14 cellular contexts compared by ENCODE assay signal in genomic region chr17:65558311-65558682, GRCh38. TPM values are rescaled to one million over a fixed set of nuclear protein-coding genes. Genes with fewer than 3 reads are reported as not detected.
DNase-seq lines count a peak whose midpoint lies in the region; TF ChIP-seq lines count a peak whose summit lies in the region.
"Had no signal": no experiment of that assay in that cellular context is flagged by ENCODE, and none has a peak within 500 bp of the region (broad histone marks: within the 10 kb centered on the region; RNA-seq: fewer than 3 reads in every experiment).

No MANE protein-coding gene starts in this region.

- no peaks in the 10 kb centered on the region for H3K9me3 Mint-ChIP-seq in CD8-positive, alpha-beta memory T cell
- H3K9me3 Mint-ChIP-seq in endothelial cell (ENCODE audit: unreplicated experiment) = no peaks in the 10 kb centered on the region
- H3K9me3 Mint-ChIP-seq: activated T-cell treated with anti-CD3 and anti-CD28 coated beads, Interleukin-2, amount 50 U/mL, for 4 hours had no signal

- peak overlapping the region; percentile 78 for H3K4me3 ChIP-seq in CD8-positive, alpha-beta memory T cell (ENCODE audit: low read length)
- H3K4me3 ChIP-seq in HUES64 (ENCODE audit: low read length) (peak overlapping the region; percentile 82), foreskin fibroblast (ENCODE audit: low read depth in 1 of 2, low read length in 2 of 2) (peak overlapping the region; percentile 63 to 76), ovary (peak overlapping the region; percentile 86)
- H3K4me3 ChIP-seq: SJSA1 had no signal

- CTCF ChIA-PET in CD8-positive, alpha-beta memory T cell (lab: Charles Lee) = interaction anchor here (1.0 to 1.4 kb wide), 3 partner anchors 14 to 327 kb away, joined by 3 to 4 read pairs (median 3); no protein-coding TSS in a partner anchor

- H3K27me3 ChIP-seq in CD8-positive, alpha-beta memory T cell (ENCODE audit: insufficient read depth, low read length, poor library complexity, severe bottlenecking) = no peaks in the 10 kb centered on the region
- H3K27me3 ChIP-seq in HUES64 (ENCODE audit: insufficient read depth, low read length) (no peaks in the 10 kb centered on the region), ovary (no peaks in the 10 kb centered on the region)
- H3K27me3 ChIP-seq: SJSA1 had no signal

- TF ChIP-seq POLR2A in ovary (IDR thresholded peaks at IDR 0.05) = no peak

- peak overlapping the region in 2 of 7 donors; percentile 92 for H3K4me3 Mint-ChIP-seq in CD8-positive, alpha-beta memory T cell
- H3K4me3 Mint-ChIP-seq in endothelial cell (ENCODE audit: unreplicated experiment) = no peak overlapping the region
- H3K4me3 Mint-ChIP-seq: activated T-cell treated with anti-CD3 and anti-CD28 coated beads, Interleukin-2, amount 50 U/mL, for 4 hours had no signal

- TF ChIP-seq CTCF in foreskin fibroblast (IDR thresholded peaks at IDR 0.05; ENCODE audit: low read depth, low read length) = no peak
- TF ChIP-seq CTCF in ovary (IDR thresholded peaks at IDR 0.05) = no peak
- TF ChIP-seq CTCF in endothelial cell (IDR thresholded peaks at IDR 0.05; ENCODE audit: unreplicated experiment) = no peak

- no peak for DNase-seq in CD8-positive, alpha-beta memory T cell
- DNase-seq in foreskin fibroblast (no peak), ovary (peak in 1 of 5 donors; percentile 38), endothelial cell (ENCODE audit: low spot score) (no peak), DMS 273 treated with DMSO at 0.1 percent for 48 hours (lab: John Stamatoyannopoulos, UW) (no peak), NCI-H2029 (lab: John Stamatoyannopoulos, UW) (no peak)
- DNase-seq in stimulated activated naive CD4-positive, alpha-beta T cell treated with Interleukin-2 at 50 U/mL for 16 hours (lab: John Stamatoyannopoulos, UW) = no peak
- DNase-seq: activated T-cell treated with anti-CD3 and anti-CD28 coated beads, Interleukin-2, amount 50 U/mL, for 4 hours; glutamatergic neuron; mammary epithelial cell; NCI-H2107; WERI-Rb-1 had no signal

- no peak overlapping the region for H3K9ac ChIP-seq in HUES64 (ENCODE audit: low read depth, low read length)

- peaks cover 11% of the 10 kb centered on the region for H3K4me1 ChIP-seq in CD8-positive, alpha-beta memory T cell (ENCODE audit: insufficient read depth, low read length)
- H3K4me1 ChIP-seq in HUES64 (ENCODE audit: insufficient read depth, low read length) = peaks cover 31% of the 10 kb centered on the region
- H3K4me1 ChIP-seq in ovary (ENCODE audit: insufficient read depth) = peaks cover 27% of the 10 kb centered on the region

- peaks cover 0 to 6% of the 10 kb centered on the region in 2 donors for H3K27me3 Mint-ChIP-seq in CD8-positive, alpha-beta memory T cell
- peaks cover 6% of the 10 kb centered on the region for H3K27me3 Mint-ChIP-seq in endothelial cell (ENCODE audit: unreplicated experiment)

- no peaks in the 10 kb centered on the region for H3K36me3 ChIP-seq in CD8-positive, alpha-beta memory T cell (ENCODE audit: insufficient read depth, low read length)
- H3K36me3 ChIP-seq in HUES64 (ENCODE audit: insufficient read depth, low read length) (peaks cover 26% of the 10 kb centered on the region), ovary (no peaks in the 10 kb centered on the region)

- H3K36me3 Mint-ChIP-seq in CD8-positive, alpha-beta memory T cell = peaks cover 0 to 5% (median 1%) of the 10 kb centered on the region in 3 donors
- peaks cover 7% of the 10 kb centered on the region for H3K36me3 Mint-ChIP-seq in endothelial cell (ENCODE audit: low read depth, unreplicated experiment)

- no peak overlapping the region for H3K27ac ChIP-seq in CD8-positive, alpha-beta memory T cell (ENCODE audit: low read depth, low read length)
- no peak overlapping the region for H3K27ac ChIP-seq in HUES64 (ENCODE audit: low read depth, low read length)
- no peak overlapping the region for H3K27ac ChIP-seq in ovary
- H3K27ac ChIP-seq: SJSA1, WERI-Rb-1 had no signal

- intact Hi-C loops in ovary (cut with DNase I) = loop anchor here in 2 of 4 donors (5.0 to 10.0 kb wide), 4 partner anchors 93 to 607 kb away; no protein-coding TSS in a partner anchor

- H3K4me1 Mint-ChIP-seq in CD8-positive, alpha-beta memory T cell = peaks cover 11 to 26% (median 24%) of the 10 kb centered on the region in 3 donors
- H3K4me1 Mint-ChIP-seq in endothelial cell (ENCODE audit: unreplicated experiment) = peaks cover 22% of the 10 kb centered on the region

- TF ChIP-seq EP300 in ovary (IDR thresholded peaks at IDR 0.05) = no peak

- H3K27ac Mint-ChIP-seq in CD8-positive, alpha-beta memory T cell = peak overlapping the region in 4 of 8 donors; percentile 17 to 64 (median 31)
- H3K27ac Mint-ChIP-seq in endothelial cell (ENCODE audit: unreplicated experiment) = no peak overlapping the region

- 14% methylated on average over 15 of the region's 15 CpGs for WGBS in HUES64
- 45 to 52% (median 48%) methylated on average over 15 of the region's 15 CpGs for WGBS in ovary, 3 donors

- H3K9me3 ChIP-seq in CD8-positive, alpha-beta memory T cell (ENCODE audit: low read length) = no peaks in the 10 kb centered on the region
- H3K9me3 ChIP-seq in HUES64 (ENCODE audit: insufficient read depth, low read depth, low read length) = no peaks in the 10 kb centered on the region
- H3K9me3 ChIP-seq in ovary = no peaks in the 10 kb centered on the region
- H3K9me3 ChIP-seq: SJSA1 had no signal

- POLR2A ChIA-PET in CD8-positive, alpha-beta memory T cell (lab: Charles Lee) = interaction anchor here (0.6 to 1.2 kb wide), 2 partner anchors 20 to 102 kb away, joined by 3 read pairs; no protein-coding TSS in a partner anchor

RNA-seq across cellular contexts. Expression of gene AXIN2, which starts 3.2 kb away (rescaled TPM):
- 1 to 10 TPM; 3.8 TPM for total RNA-seq in CD8-positive, alpha-beta memory T cell
- 3.6 TPM for polyA plus RNA-seq in CD8-positive, alpha-beta memory T cell
- polyA plus RNA-seq in HUES64 (2013, experiment 1 of 2) = 30.5 TPM
- 35.8 TPM for polyA plus RNA-seq in HUES64 (2013, experiment 2 of 2)
- total RNA-seq in ovary (10 to 100 TPM; 17.7 to 75.7 (median 44.3) TPM), endothelial cell (ENCODE audit: unreplicated experiment) (44.8 TPM)
- 10 to 100 TPM; 17.2 to 18.2 TPM for polyA plus RNA-seq in ovary
